In the genomic region with DNA sequence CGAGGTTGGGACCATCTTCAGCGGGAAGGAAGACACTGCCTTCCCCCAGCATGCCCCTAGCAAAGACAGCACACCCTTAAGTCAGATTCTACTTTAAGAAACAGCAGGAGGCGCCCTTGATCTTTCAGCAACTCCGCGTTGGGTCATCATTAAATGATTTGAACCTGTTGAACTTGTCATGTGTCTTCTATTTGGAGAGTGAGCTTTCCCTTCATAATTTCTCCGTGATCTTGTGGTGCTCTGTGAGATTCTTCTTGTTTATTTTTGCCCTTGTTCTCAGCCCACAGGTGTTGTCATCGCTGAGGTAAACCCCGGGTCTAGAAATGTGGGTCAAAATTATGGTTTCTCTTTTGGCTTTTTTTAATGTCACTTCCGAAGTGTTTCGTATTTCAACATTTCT, we compare ENCODE assay signal across 12 cellular contexts. TPM values are rescaled to one million over a fixed set of nuclear protein-coding genes. Genes with fewer than 3 reads are reported as not detected.
DNase-seq lines count a peak whose midpoint lies in the region; ATAC-seq and TF ChIP-seq lines count a peak whose summit lies in the region.
"Had no signal": no experiment of that assay in that cellular context is flagged by ENCODE, and none has a peak within 500 bp of the region (broad histone marks: within the 10 kb centered on the region; RNA-seq: fewer than 3 reads in every experiment).

No MANE protein-coding gene starts in this region.

- H3K27me3 Mint-ChIP-seq in effector memory CD8-positive, alpha-beta T cell, result peaks cover 0 to 11% of the 10 kb centered on the region in 2 donors
- no peaks in the 10 kb centered on the region for H3K27me3 Mint-ChIP-seq in progenitor cell of endocrine pancreas

- peak; percentile 22 for TF ChIP-seq CTCF in progenitor cell of endocrine pancreas (IDR thresholded peaks at IDR 0.05; ENCODE audit: unreplicated experiment)

- no peaks in the 10 kb centered on the region for H3K9me3 Mint-ChIP-seq in effector memory CD8-positive, alpha-beta T cell
- peaks cover 3% of the 10 kb centered on the region for H3K9me3 Mint-ChIP-seq in progenitor cell of endocrine pancreas (ENCODE audit: low read depth)
- H3K9me3 Mint-ChIP-seq in stimulated activated effector memory CD8-positive, alpha-beta T cell treated with anti-CD3 and anti-CD28 coated beads, Interleukin-12 subunit alpha, Interleukin-12 subunit beta, amount 100 ng/mL, for 72 hours, result peaks cover 5% of the 10 kb centered on the region
- H3K9me3 Mint-ChIP-seq: T-helper 2 cell treated with Interferon-gamma antibody and Interleukin-4, amounts not matched to agents 5 μg/mL and 100 μg/mL, for 36 hours had no signal

- no peak overlapping the region for H3K4me3 Mint-ChIP-seq in effector memory CD8-positive, alpha-beta T cell
- H3K4me3 Mint-ChIP-seq in progenitor cell of endocrine pancreas (ENCODE audit: low read depth), result no peak overlapping the region
- H3K4me3 Mint-ChIP-seq in stimulated activated effector memory CD8-positive, alpha-beta T cell treated with anti-CD3 and anti-CD28 coated beads, Interleukin-12 subunit alpha, Interleukin-12 subunit beta, amount 100 ng/mL, for 72 hours, result no peak overlapping the region
- H3K4me3 Mint-ChIP-seq: activated CD8-positive, alpha-beta memory T cell treated with anti-CD3 and anti-CD28 coated beads, Interleukin-2, amount 10 ng/mL, durations not matched to agents 7 days and 5 days; T-helper 2 cell treated with Interferon-gamma antibody and Interleukin-4, amounts not matched to agents 5 μg/mL and 100 μg/mL, for 36 hours had no signal

- peak; percentile 12 for DNase-seq in NCI-H82 (lab: John Stamatoyannopoulos, UW)
- DNase-seq in NCI-H82 treated with DMSO at 0.1 percent for 48 hours (lab: John Stamatoyannopoulos, UW; ENCODE audit: unreplicated experiment), result no peak
- DNase-seq in NCI-H69 (lab: John Stamatoyannopoulos, UW), result peak; percentile 4
- DNase-seq in effector memory CD8-positive, alpha-beta T cell, result no peak
- no peak for DNase-seq in progenitor cell of endocrine pancreas (ENCODE audit: low spot score, unreplicated experiment)
- DNase-seq in superior temporal gyrus (ENCODE audit: extremely low spot score), result no peak
- DNase-seq in stimulated activated effector memory CD8-positive, alpha-beta T cell treated with anti-CD3 and anti-CD28 coated beads, Interleukin-12 subunit alpha, Interleukin-12 subunit beta, amount 100 ng/mL, for 72 hours (ENCODE audit: low spot score in 2 of 2), result no peak
- DNase-seq: activated CD8-positive, alpha-beta memory T cell treated with anti-CD3 and anti-CD28 coated beads, Interleukin-2, amount 10 ng/mL, durations not matched to agents 7 days and 5 days; left lung; sigmoid colon had no signal

- H3K27ac Mint-ChIP-seq in effector memory CD8-positive, alpha-beta T cell, result no peak overlapping the region
- no peak overlapping the region for H3K27ac Mint-ChIP-seq in progenitor cell of endocrine pancreas
- H3K27ac Mint-ChIP-seq in stimulated activated effector memory CD8-positive, alpha-beta T cell treated with anti-CD3 and anti-CD28 coated beads, Interleukin-12 subunit alpha, Interleukin-12 subunit beta, amount 100 ng/mL, for 72 hours, result no peak overlapping the region
- H3K27ac Mint-ChIP-seq: activated CD8-positive, alpha-beta memory T cell treated with anti-CD3 and anti-CD28 coated beads, Interleukin-2, amount 10 ng/mL, durations not matched to agents 7 days and 5 days; T-helper 2 cell treated with Interferon-gamma antibody and Interleukin-4, amounts not matched to agents 5 μg/mL and 100 μg/mL, for 36 hours had no signal

- H3K4me1 Mint-ChIP-seq in effector memory CD8-positive, alpha-beta T cell (ENCODE audit: low read depth in 2 of 2), result peaks cover 0 to 4% of the 10 kb centered on the region in 2 donors
- H3K4me1 Mint-ChIP-seq in progenitor cell of endocrine pancreas (ENCODE audit: low read depth), result no peaks in the 10 kb centered on the region
- peaks cover 10% of the 10 kb centered on the region for H3K4me1 Mint-ChIP-seq in stimulated activated effector memory CD8-positive, alpha-beta T cell treated with anti-CD3 and anti-CD28 coated beads, Interleukin-12 subunit alpha, Interleukin-12 subunit beta, amount 100 ng/mL, for 72 hours

- ATAC-seq in effector memory CD8-positive, alpha-beta T cell (replicated peaks), result peak; percentile 53
- no peak for ATAC-seq in GM18907 (IDR thresholded peaks at IDR 0.05; ENCODE audit: unreplicated experiment)
- ATAC-seq in stimulated activated effector memory CD8-positive, alpha-beta T cell treated with anti-CD3 and anti-CD28 coated beads, Interleukin-12 subunit alpha, Interleukin-12 subunit beta, amount 100 ng/mL, for 72 hours, result no peak
- ATAC-seq: activated CD8-positive, alpha-beta memory T cell treated with anti-CD3 and anti-CD28 coated beads, Interleukin-2, amount 10 ng/mL, durations not matched to agents 7 days and 5 days; left lung had no signal

- H3K36me3 Mint-ChIP-seq in effector memory CD8-positive, alpha-beta T cell (ENCODE audit: insufficient read depth), result no peaks in the 10 kb centered on the region
- H3K36me3 Mint-ChIP-seq in progenitor cell of endocrine pancreas (ENCODE audit: insufficient read depth), result no peaks in the 10 kb centered on the region
- no peaks in the 10 kb centered on the region for H3K36me3 Mint-ChIP-seq in stimulated activated effector memory CD8-positive, alpha-beta T cell treated with anti-CD3 and anti-CD28 coated beads, Interleukin-12 subunit alpha, Interleukin-12 subunit beta, amount 100 ng/mL, for 72 hours

RNA-seq across cellular contexts. Expression of a gene that starts 49.5 kb away (rescaled TPM):
- total RNA-seq in progenitor cell of endocrine pancreas, result 47.6 and 51.7 TPM in 2 replicates

Comparison
In these comparisons a context has a peak if more than half of its experiments do, and no peak if none do; other contexts are left out.
1. DNase-seq: peak in NCI-H82 (single experiment) and NCI-H69 (single experiment); none in NCI-H82 treated with DMSO at 0.1 percent for 48 hours (single experiment), effector memory CD8-positive, alpha-beta T cell (0 of 3), progenitor cell of endocrine pancreas (single experiment), superior temporal gyrus (single experiment) and stimulated activated effector memory CD8-positive, alpha-beta T cell treated with anti-CD3 and anti-CD28 coated beads, Interleukin-12 subunit alpha, Interleukin-12 subunit beta, amount 100 ng/mL, for 72 hours (0 of 2).